In genomic region chr7:117777335-117778150, GRCh38 we compare ENCODE assay signal across 20 cellular contexts.
DNase-seq lines count a peak whose midpoint lies in the region; ATAC-seq, FAIRE-seq and TF ChIP-seq lines count a peak whose summit lies in the region.
"Had no signal": no experiment of that assay in that cellular context is flagged by ENCODE, and none has a peak within 500 bp of the region (broad histone marks: within the 10 kb centered on the region; RNA-seq: fewer than 3 reads in every experiment).

No MANE protein-coding gene starts in this region.

- H3K4me1 ChIP-seq in HAP-1 (no peaks in the 10 kb centered on the region), right cardiac atrium (ENCODE audit: control insufficient read depth, insufficient read depth, low read length) (peaks cover 2% of the 10 kb centered on the region)
- H3K4me1 ChIP-seq: lower lobe of right lung, vagina had no signal

- TF ChIP-seq CTCF in foreskin fibroblast (IDR thresholded peaks at IDR 0.05; ENCODE audit: low read depth, low read length): no peak

- H3K27ac ChIP-seq in right cardiac atrium (ENCODE audit: low read length): no peak overlapping the region
- H3K27ac ChIP-seq: lower lobe of right lung, parathyroid adenoma, vagina had no signal

- H3K36me3 ChIP-seq in HAP-1 (replicated peaks): no peaks in the 10 kb centered on the region; the same call in 1 of the 2 replicates
- H3K36me3 ChIP-seq: lower lobe of right lung, vagina had no signal

- H3K27me3 ChIP-seq in HAP-1 (ENCODE audit: low read depth): no peaks in the 10 kb centered on the region
- no peaks in the 10 kb centered on the region for H3K27me3 ChIP-seq in right cardiac atrium (ENCODE audit: control insufficient read depth, insufficient read depth)
- H3K27me3 ChIP-seq: dorsolateral prefrontal cortex, vagina had no signal

- H3K9me3 ChIP-seq in HAP-1 (no peaks in the 10 kb centered on the region), right cardiac atrium (ENCODE audit: control insufficient read depth, low read length) (no peaks in the 10 kb centered on the region)
- H3K9me3 ChIP-seq: lower lobe of right lung, vagina had no signal

- peak; percentile 82 for FAIRE-seq in RCC 7860 (lab: Jason Lieb, UNC)

- 76% methylated on average over 3 of the region's 3 CpGs for WGBS in right cardiac atrium

- no peak overlapping the region for H3K4me3 ChIP-seq in HAP-1
- H3K4me3 ChIP-seq in right cardiac atrium (ENCODE audit: low read length): no peak overlapping the region
- no peak overlapping the region for H3K4me3 ChIP-seq in foreskin fibroblast (ENCODE audit: low read depth in 1 of 2, low read length in 2 of 2)
- H3K4me3 ChIP-seq: dorsolateral prefrontal cortex, lower lobe of right lung, vagina had no signal

- ATAC-seq in left colon (peak; percentile 43), right cardiac atrium (no peak)
- ATAC-seq: activated CD4-positive, CD25-positive, alpha-beta regulatory T cell treated with anti-CD3 and anti-CD28 coated beads, Interleukin-2, amount 50 U/mL, for 24 hours; esophagus mucosa; lower lobe of right lung; naive thymus-derived CD4-positive, alpha-beta T cell; T-helper 17 cell had no signal

- in situ Hi-C loops in HAP-1 (cut with MboI; ENCODE audit: low sequenced_read_pairs): no loop called here

- DNase-seq in COR-L47 (lab: John Stamatoyannopoulos, UW) (peak; percentile 82), NCI-H187 treated with DMSO at 0.1 percent for 48 hours (lab: John Stamatoyannopoulos, UW) (peak; percentile 66), RCC 7860 (ENCODE audit: low spot score) (peak; percentile 40), left colon (peak in 1 of 2 donors; percentile 25), HAP-1 (ENCODE audit: low spot score in 2 of 2) (no peak), dedifferentiated amniotic fluid mesenchymal stem cell (ENCODE audit: extremely low spot score) (no peak), right cardiac atrium (no peak), foreskin fibroblast (no peak)
- DNase-seq: dorsolateral prefrontal cortex; KG1; lower lobe of right lung; naive thymus-derived CD4-positive, alpha-beta T cell; NCI-H1436; NCI-H2227 treated with DMSO at 0.1 percent for 48 hours; stimulated activated CD4-positive, alpha-beta T cell treated with anti-CD3 and anti-CD28 coated beads, Interleukin-2, amount 100 ng/mL, for 48 hours; T-helper 17 cell had no signal

- intact Hi-C loops in left colon (cut with DNase I, micrococcal nuclease) (no loop called here), right cardiac atrium (cut with DNase I) (no loop called here)

Comparison
In these comparisons a context has a peak if more than half of its experiments do, and no peak if none do; other contexts are left out.
1. DNase-seq: peak in COR-L47 (single experiment), NCI-H187 treated with DMSO at 0.1 percent for 48 hours (single experiment) and RCC 7860 (single experiment); none in HAP-1 (0 of 2), dedifferentiated amniotic fluid mesenchymal stem cell (single experiment), right cardiac atrium (0 of 3) and foreskin fibroblast (0 of 2).